Comparison of ENCODE assay signal across 12 cellular contexts in genomic region chr18:2173464-2173863, GRCh38.
DNase-seq lines count a peak whose midpoint lies in the region; ATAC-seq and TF ChIP-seq lines count a peak whose summit lies in the region.
"Had no signal": no experiment of that assay in that cellular context is flagged by ENCODE, and none has a peak within 500 bp of the region (broad histone marks: within the 10 kb centered on the region; RNA-seq: fewer than 3 reads in every experiment).

No MANE protein-coding gene starts in this region.

- no peaks in the 10 kb centered on the region for H3K4me1 Mint-ChIP-seq in activated CD8-positive, alpha-beta T cell treated with anti-CD3 and anti-CD28 coated beads, Interleukin-2, amount 10 ng/mL, durations not matched to agents 7 days and 5 days (ENCODE audit: low read depth)
- H3K4me1 Mint-ChIP-seq: B cell had no signal

- peak; percentile 86 for DNase-seq in A172 (ENCODE audit: low spot score)
- DNase-seq in HS-5 (ENCODE audit: low read depth): peak; percentile 80
- DNase-seq in amniotic epithelial cell (ENCODE audit: low read depth): peak; percentile 84
- DNase-seq in heart left ventricle: peak in 4 of 5 donors; percentile 57 to 82 (median 68)
- no peak for DNase-seq in activated CD8-positive, alpha-beta T cell treated with anti-CD3 and anti-CD28 coated beads, Interleukin-2, amount 10 ng/mL, durations not matched to agents 7 days and 5 days
- DNase-seq in stimulated activated CD4-positive, alpha-beta T cell treated with anti-CD3 and anti-CD28 coated beads, Interleukin-2, amount 100 ng/mL, for 24 hours: no peak
- no peak for DNase-seq in suprapubic skin (ENCODE audit: low spot score in 2 of 2)
- DNase-seq: NCI-H526 treated with DMSO at 0.1 percent for 48 hours, pancreas had no signal

- peak overlapping the region in 2 of 12 donors; percentile 20 to 57 for H3K27ac ChIP-seq in heart left ventricle
- H3K27ac ChIP-seq in suprapubic skin: no peak overlapping the region
- H3K27ac ChIP-seq: KMS-11, pancreas had no signal

- CTCF ChIA-PET in activated CD8-positive, alpha-beta T cell treated with anti-CD3 and anti-CD28 coated beads, Interleukin-2, amount 10 ng/mL, durations not matched to agents 7 days and 5 days (lab: Charles Lee): no interaction called here

- no peak for TF ChIP-seq EP300 in suprapubic skin (IDR thresholded peaks at IDR 0.05)

- TF ChIP-seq POLR2A in heart left ventricle (IDR thresholded peaks at IDR 0.05) (no peak), suprapubic skin (IDR thresholded peaks at IDR 0.05) (no peak)

- POLR2A ChIA-PET in activated CD8-positive, alpha-beta T cell treated with anti-CD3 and anti-CD28 coated beads, Interleukin-2, amount 10 ng/mL, durations not matched to agents 7 days and 5 days (lab: Charles Lee): no interaction called here

- H3K27me3 ChIP-seq in heart left ventricle (no peaks in the 10 kb centered on the region), suprapubic skin (no peaks in the 10 kb centered on the region)

- H3K36me3 ChIP-seq in heart left ventricle: no peaks in the 10 kb centered on the region
- no peaks in the 10 kb centered on the region for H3K36me3 ChIP-seq in suprapubic skin
- H3K36me3 ChIP-seq: pancreas had no signal

- H3K9me3 ChIP-seq in heart left ventricle: no peaks in the 10 kb centered on the region
- no peaks in the 10 kb centered on the region for H3K9me3 ChIP-seq in suprapubic skin
- H3K9me3 ChIP-seq: pancreas had no signal

- H3K27ac Mint-ChIP-seq in activated CD8-positive, alpha-beta T cell treated with anti-CD3 and anti-CD28 coated beads, Interleukin-2, amount 10 ng/mL, durations not matched to agents 7 days and 5 days: no peak overlapping the region
- H3K27ac Mint-ChIP-seq: B cell had no signal

- H3K4me1 ChIP-seq in heart left ventricle (peaks cover 0 to 15% (median 0%) of the 10 kb centered on the region in 12 donors), suprapubic skin (no peaks in the 10 kb centered on the region)
- H3K4me1 ChIP-seq: pancreas had no signal

- H3K27me3 Mint-ChIP-seq in activated CD8-positive, alpha-beta T cell treated with anti-CD3 and anti-CD28 coated beads, Interleukin-2, amount 10 ng/mL, durations not matched to agents 7 days and 5 days (ENCODE audit: low read depth): no peaks in the 10 kb centered on the region
- H3K27me3 Mint-ChIP-seq: B cell had no signal

- intact Hi-C loops in heart left ventricle (cut with DNase I): no loop called here

- WGBS in heart left ventricle, 4 donors: 8 to 20% (median 15%) methylated on average over 4 of the region's 4 CpGs
- 50% methylated on average over 4 of the region's 4 CpGs for WGBS in suprapubic skin

- H3K4me3 ChIP-seq in heart left ventricle (no peak overlapping the region), suprapubic skin (no peak overlapping the region)
- H3K4me3 ChIP-seq: pancreas had no signal

- ATAC-seq in heart left ventricle (peak; percentile 94 to 98 (median 96)), HG03439 (IDR thresholded peaks at IDR 0.05; ENCODE audit: unreplicated experiment) (no peak)
- no peak for ATAC-seq in activated CD8-positive, alpha-beta T cell treated with anti-CD3 and anti-CD28 coated beads, Interleukin-2, amount 10 ng/mL, durations not matched to agents 7 days and 5 days
- ATAC-seq: pancreas had no signal

- no peaks in the 10 kb centered on the region for H3K9me3 Mint-ChIP-seq in activated CD8-positive, alpha-beta T cell treated with anti-CD3 and anti-CD28 coated beads, Interleukin-2, amount 10 ng/mL, durations not matched to agents 7 days and 5 days (ENCODE audit: insufficient read depth)

- no peak overlapping the region for H3K4me3 Mint-ChIP-seq in activated CD8-positive, alpha-beta T cell treated with anti-CD3 and anti-CD28 coated beads, Interleukin-2, amount 10 ng/mL, durations not matched to agents 7 days and 5 days
- H3K4me3 Mint-ChIP-seq: B cell had no signal

- no peaks in the 10 kb centered on the region for H3K36me3 Mint-ChIP-seq in activated CD8-positive, alpha-beta T cell treated with anti-CD3 and anti-CD28 coated beads, Interleukin-2, amount 10 ng/mL, durations not matched to agents 7 days and 5 days (ENCODE audit: low read depth)

- no peak for TF ChIP-seq CTCF in heart left ventricle (IDR thresholded peaks at IDR 0.05)
- TF ChIP-seq CTCF in suprapubic skin (IDR thresholded peaks at IDR 0.05): no peak

Comparison
In these comparisons a context has a peak if more than half of its experiments do, and no peak if none do; other contexts are left out.
1. DNase-seq: peak in A172 (single experiment), HS-5 (single experiment), amniotic epithelial cell (single experiment) and heart left ventricle (4 of 5); none in activated CD8-positive, alpha-beta T cell treated with anti-CD3 and anti-CD28 coated beads, Interleukin-2, amount 10 ng/mL, durations not matched to agents 7 days and 5 days (single experiment), stimulated activated CD4-positive, alpha-beta T cell treated with anti-CD3 and anti-CD28 coated beads, Interleukin-2, amount 100 ng/mL, for 24 hours (0 of 2) and suprapubic skin (0 of 2).
2. ATAC-seq: peak in heart left ventricle (4 of 4); none in activated CD8-positive, alpha-beta T cell treated with anti-CD3 and anti-CD28 coated beads, Interleukin-2, amount 10 ng/mL, durations not matched to agents 7 days and 5 days (single experiment) and HG03439 (single experiment).